In the genomic region with DNA sequence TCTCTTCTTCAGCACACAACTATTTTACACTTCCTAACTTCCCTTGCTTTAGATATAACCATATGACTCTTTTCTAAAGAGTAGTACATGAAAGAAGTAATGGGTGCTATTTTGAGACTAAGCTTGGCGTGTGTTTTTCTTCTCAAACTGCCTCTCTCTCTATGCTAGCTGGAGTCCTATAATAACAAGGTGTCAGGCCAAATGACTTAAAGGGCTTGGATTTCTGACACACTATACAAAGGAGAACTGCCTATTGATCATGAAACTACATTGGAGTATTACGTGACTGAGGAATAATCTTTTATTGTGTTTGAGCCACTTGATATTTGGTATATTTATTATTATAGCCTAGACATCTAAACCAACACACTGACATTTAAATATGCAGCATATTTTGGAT, we compare ENCODE assay signal across 24 cellular contexts.
"Had no signal": no experiment of that assay in that cellular context is flagged by ENCODE, and none has a peak within 500 bp of the region (broad histone marks: within the 10 kb centered on the region; RNA-seq: fewer than 3 reads in every experiment).

No MANE protein-coding gene starts in this region.

- H3K27ac ChIP-seq: coronary artery, dorsolateral prefrontal cortex, epithelial cell of prostate, esophagus muscularis mucosa, esophagus squamous epithelium, foreskin keratinocyte, gastrocnemius medialis, gastroesophageal sphincter, heart left ventricle, heart right ventricle had no signal

- H3K4me1 ChIP-seq: esophagus muscularis mucosa, esophagus squamous epithelium, foreskin keratinocyte, gastrocnemius medialis, gastroesophageal sphincter, heart left ventricle, heart right ventricle had no signal

- DNase-seq: cortex of kidney; dermis blood vessel endothelial cell; dorsolateral prefrontal cortex; effector CD4-positive, alpha-beta T cell; effector CD8-positive, alpha-beta T cell; effector memory CD4-positive, alpha-beta T cell; effector memory CD8-positive, alpha-beta T cell; endodermal cell; erythroblast; esophagus squamous epithelium; foreskin fibroblast; foreskin keratinocyte; foreskin melanocyte; gastrocnemius medialis; glutamatergic neuron; head of caudate nucleus; heart left ventricle; heart right ventricle had no signal

- H3K4me3 ChIP-seq: coronary artery, dorsolateral prefrontal cortex, esophagus muscularis mucosa, esophagus squamous epithelium, gastrocnemius medialis, gastroesophageal sphincter, heart left ventricle, heart right ventricle had no signal

- H3K9me3 ChIP-seq: esophagus muscularis mucosa, esophagus squamous epithelium, gastrocnemius medialis, gastroesophageal sphincter, heart left ventricle, heart right ventricle had no signal

- H3K27ac Mint-ChIP-seq: dendritic cell treated with granulocyte-macrophage colony-stimulating factor and Interleukin-4, amounts not matched to agents 40 ng/mL and 50 ng/mL, for 4 days; effector memory CD8-positive, alpha-beta T cell; endodermal cell had no signal

- H3K4me3 Mint-ChIP-seq: dendritic cell treated with granulocyte-macrophage colony-stimulating factor and Interleukin-4, amounts not matched to agents 40 ng/mL and 50 ng/mL, for 4 days; effector memory CD8-positive, alpha-beta T cell; endodermal cell had no signal

- ATAC-seq: effector memory CD8-positive, alpha-beta T cell; esophagus mucosa; foreskin keratinocyte; gastrocnemius medialis; gastroesophageal sphincter; heart left ventricle; heart right ventricle had no signal

- H3K4me1 Mint-ChIP-seq: endodermal cell had no signal

- H3K27me3 ChIP-seq: dorsolateral prefrontal cortex, esophagus muscularis mucosa, esophagus squamous epithelium, foreskin keratinocyte, gastrocnemius medialis, gastroesophageal sphincter, heart left ventricle, heart right ventricle had no signal

- H3K27me3 Mint-ChIP-seq: dendritic cell treated with granulocyte-macrophage colony-stimulating factor and Interleukin-4, amounts not matched to agents 40 ng/mL and 50 ng/mL, for 4 days; effector memory CD8-positive, alpha-beta T cell had no signal

- H3K36me3 ChIP-seq: esophagus muscularis mucosa, esophagus squamous epithelium, gastrocnemius medialis, gastroesophageal sphincter, heart left ventricle, heart right ventricle had no signal
